Comparison of ENCODE assay signal across 1 cellular context in genomic region chr6:82084324-82084920, GRCh38.
A peak's percentile ranks its signal among the peaks of the same experiment; 100 is the strongest.
TF ChIP-seq lines count a peak whose summit lies in the region.

No MANE protein-coding gene starts in this region.

TF ChIP-seq in HepG2, 621 proteins besides CTCF, POLR2A, EP300 and RAD21 (continued from another document and continues in another):
- peak; percentile 73; the same call in 1 of the 2 replicates for TF ChIP-seq AHDC1 (CRISPR knock-in tag; IDR thresholded peaks at IDR 0.05; ENCODE audit: borderline replicate concordance)
- no peak for TF ChIP-seq CC2D1A (CRISPR knock-in tag; IDR thresholded peaks at IDR 0.05)
- no peak for TF ChIP-seq DMTF1 (CRISPR knock-in tag; IDR thresholded peaks at IDR 0.05)
- no peak for TF ChIP-seq SRSF1 (optimal IDR thresholded peaks at IDR 0.05; ENCODE audit: low read depth, low read length)
- TF ChIP-seq TCF12 (IDR thresholded peaks at IDR 0.05), result no peak
- TF ChIP-seq TCF12 (CRISPR knock-in tag; IDR thresholded peaks at IDR 0.05), result 0 out of 2 replicates have a peak, but pooled peaks have one; percentile 21
- no peak for TF ChIP-seq SUZ12 (IDR thresholded peaks at IDR 0.05; ENCODE audit: low read depth, low read length)
- no peak for TF ChIP-seq PRDM10 (CRISPR knock-in tag; IDR thresholded peaks at IDR 0.05; ENCODE audit: low read depth)
- no peak for TF ChIP-seq ZNF224 (CRISPR knock-in tag; IDR thresholded peaks at IDR 0.05)
- no peak for TF ChIP-seq ZNF878 (CRISPR knock-in tag; IDR thresholded peaks at IDR 0.05)
- no peak for TF ChIP-seq SMAD9 (CRISPR knock-in tag; IDR thresholded peaks at IDR 0.05)
- no peak for TF ChIP-seq HOXA9 (CRISPR knock-in tag; IDR thresholded peaks at IDR 0.05; ENCODE audit: borderline replicate concordance)
- no peak for TF ChIP-seq ZNF572 (CRISPR knock-in tag; IDR thresholded peaks at IDR 0.05)
- peak; percentile 90; the same call in 1 of the 2 replicates for TF ChIP-seq ZNF644 (CRISPR knock-in tag; IDR thresholded peaks at IDR 0.05; ENCODE audit: low read depth)
- no peak for TF ChIP-seq CCAR2 (optimal IDR thresholded peaks at IDR 0.05; ENCODE audit: low read depth, low read length)
- no peak for TF ChIP-seq ZNF142 (CRISPR knock-in tag; IDR thresholded peaks at IDR 0.05)
- TF ChIP-seq TIGD3 (CRISPR knock-in tag; IDR thresholded peaks at IDR 0.05; ENCODE audit: borderline replicate concordance), result no peak
- TF ChIP-seq DRAP1 (CRISPR knock-in tag; IDR thresholded peaks at IDR 0.05), result no peak
- peak; percentile 75 for TF ChIP-seq ELF3 (CRISPR knock-in tag; IDR thresholded peaks at IDR 0.05)
- TF ChIP-seq AGO1 (IDR thresholded peaks at IDR 0.05; ENCODE audit: low read depth, low read length, poor library complexity, severe bottlenecking), result no peak
- no peak for TF ChIP-seq ZNF318 (CRISPR knock-in tag; IDR thresholded peaks at IDR 0.05)
- no peak; the same call in 1 of the 2 replicates for TF ChIP-seq ZNF615 (CRISPR knock-in tag; IDR thresholded peaks at IDR 0.05; ENCODE audit: borderline replicate concordance)
- peak; percentile 30; the same call in 1 of the 2 replicates for TF ChIP-seq FOSL1 (CRISPR knock-in tag; IDR thresholded peaks at IDR 0.05; ENCODE audit: borderline replicate concordance)
